Comparison of ENCODE assay signal across 13 cellular contexts in genomic region chr1:164577291-164577690, GRCh38.
A peak's percentile ranks its signal among the peaks of the same experiment; 100 is the strongest.
DNase-seq lines count a peak whose midpoint lies in the region; ATAC-seq and TF ChIP-seq lines count a peak whose summit lies in the region.
"Had no signal": no experiment of that assay in that cellular context is flagged by ENCODE, and none has a peak within 500 bp of the region (broad histone marks: within the 10 kb centered on the region; RNA-seq: fewer than 3 reads in every experiment).

No MANE protein-coding gene starts in this region.

- ATAC-seq in HG02623 (IDR thresholded peaks at IDR 0.05; ENCODE audit: unreplicated experiment), result no peak
- ATAC-seq in activated CD4-positive, CD25-positive, alpha-beta regulatory T cell treated with anti-CD3 and anti-CD28 coated beads, Interleukin-2, amount 50 U/mL, for 24 hours, result no peak

- no peak for TF ChIP-seq CTCF in WI38 (IDR thresholded peaks at IDR 0.05; ENCODE audit: low read depth, low read length)
- TF ChIP-seq CTCF in tibial artery (IDR thresholded peaks at IDR 0.05), result no peak

- H3K27ac ChIP-seq in epithelial cell of prostate (peak overlapping the region; percentile 25), muscle layer of duodenum (ENCODE audit: low read length) (peak overlapping the region; percentile 65), tibial artery (peak overlapping the region; percentile 76 to 80)

- H3K27me3 ChIP-seq in muscle layer of duodenum (ENCODE audit: low read depth, low read length) (no peaks in the 10 kb centered on the region), tibial artery (no peaks in the 10 kb centered on the region)

- intact Hi-C loops in tibial artery (cut with DNase I; ENCODE audit: low total_unique reads), result no loop called here

- H3K4me3 ChIP-seq in WI38 (ENCODE audit: low read depth, low read length) (peak overlapping the region; percentile 48), muscle layer of duodenum (ENCODE audit: low read depth in 1 of 2, low read length in 2 of 2) (peak overlapping the region; percentile 24 to 57), tibial artery (peak overlapping the region; percentile 50 to 54)

- H3K4me1 ChIP-seq in muscle layer of duodenum (ENCODE audit: control insufficient read depth in 1 of 2, insufficient read depth in 2 of 2, low read length in 2 of 2), result peaks cover 12 to 53% of the 10 kb centered on the region in 2 donors
- peaks cover 0 to 68% (median 44%) of the 10 kb centered on the region in 4 donors for H3K4me1 ChIP-seq in tibial artery

- no peak for DNase-seq in epithelial cell of prostate (ENCODE audit: low read depth, low spot score)
- no peak for DNase-seq in tibial artery
- DNase-seq in stimulated activated CD4-positive, alpha-beta T cell treated with anti-CD3 and anti-CD28 coated beads, Interleukin-4, amount 100 ng/mL, for 24 hours, result no peak
- no peak for DNase-seq in stimulated activated naive CD4-positive, alpha-beta T cell treated with Interleukin-2 at 50 U/mL for 16 hours (lab: John Stamatoyannopoulos, UW)
- DNase-seq: activated CD8-positive, alpha-beta memory T cell treated with anti-CD3 and anti-CD28 coated beads for 24 hours; activated effector memory CD4-positive, alpha-beta T cell treated with Interleukin-2 at 50 U/mL for 16 hours; NCI-H1092; NCI-H226; stimulated activated CD4-positive, alpha-beta T cell treated with anti-CD3 and anti-CD28 coated beads, Interleukin-2, amount 100 ng/mL, for 24 hours had no signal

- H3K36me3 ChIP-seq in muscle layer of duodenum (ENCODE audit: control insufficient read depth in 1 of 2, insufficient read depth in 2 of 2, low read length in 2 of 2), result no peaks in the 10 kb centered on the region
- peaks cover 0 to 9% (median 0%) of the 10 kb centered on the region in 3 donors for H3K36me3 ChIP-seq in tibial artery

- H3K9me3 ChIP-seq in muscle layer of duodenum (ENCODE audit: control insufficient read depth in 1 of 2, low read length in 2 of 2) (no peaks in the 10 kb centered on the region), tibial artery (no peaks in the 10 kb centered on the region)

Comparison
In these comparisons a context has a peak if more than half of its experiments do, and no peak if none do; other contexts are left out.
1. H3K27ac ChIP-seq: peak in every context shown above with its lines; median percentile 78 in tibial artery; 65 in muscle layer of duodenum; 25 in epithelial cell of prostate.